1 cellular context compared by ENCODE assay signal in genomic region chr13:99403458-99403971, GRCh38.
TF ChIP-seq lines count a peak whose summit lies in the region.

No MANE protein-coding gene starts in this region.

TF ChIP-seq in HepG2, 621 proteins besides CTCF, POLR2A, EP300 and RAD21 (continued from another document):
- TF ChIP-seq, protein P1, sequence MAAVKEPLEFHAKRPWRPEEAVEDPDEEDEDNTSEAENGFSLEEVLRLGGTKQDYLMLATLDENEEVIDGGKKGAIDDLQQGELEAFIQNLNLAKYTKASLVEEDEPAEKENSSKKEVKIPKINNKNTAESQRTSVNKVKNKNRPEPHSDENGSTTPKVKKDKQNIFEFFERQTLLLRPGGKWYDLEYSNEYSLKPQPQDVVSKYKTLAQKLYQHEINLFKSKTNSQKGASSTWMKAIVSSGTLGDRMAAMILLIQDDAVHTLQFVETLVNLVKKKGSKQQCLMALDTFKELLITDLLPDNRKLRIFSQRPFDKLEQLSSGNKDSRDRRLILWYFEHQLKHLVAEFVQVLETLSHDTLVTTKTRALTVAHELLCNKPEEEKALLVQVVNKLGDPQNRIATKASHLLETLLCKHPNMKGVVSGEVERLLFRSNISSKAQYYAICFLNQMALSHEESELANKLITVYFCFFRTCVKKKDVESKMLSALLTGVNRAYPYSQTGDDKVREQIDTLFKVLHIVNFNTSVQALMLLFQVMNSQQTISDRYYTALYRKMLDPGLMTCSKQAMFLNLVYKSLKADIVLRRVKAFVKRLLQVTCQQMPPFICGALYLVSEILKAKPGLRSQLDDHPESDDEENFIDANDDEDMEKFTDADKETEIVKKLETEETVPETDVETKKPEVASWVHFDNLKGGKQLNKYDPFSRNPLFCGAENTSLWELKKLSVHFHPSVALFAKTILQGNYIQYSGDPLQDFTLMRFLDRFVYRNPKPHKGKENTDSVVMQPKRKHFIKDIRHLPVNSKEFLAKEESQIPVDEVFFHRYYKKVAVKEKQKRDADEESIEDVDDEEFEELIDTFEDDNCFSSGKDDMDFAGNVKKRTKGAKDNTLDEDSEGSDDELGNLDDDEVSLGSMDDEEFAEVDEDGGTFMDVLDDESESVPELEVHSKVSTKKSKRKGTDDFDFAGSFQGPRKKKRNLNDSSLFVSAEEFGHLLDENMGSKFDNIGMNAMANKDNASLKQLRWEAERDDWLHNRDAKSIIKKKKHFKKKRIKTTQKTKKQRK (IDR thresholded peaks at IDR 0.05; ENCODE audit: low read length), result no peak
- no peak for TF ChIP-seq ZNF276 (CRISPR knock-in tag; IDR thresholded peaks at IDR 0.05; ENCODE audit: low read depth)
- no peak for TF ChIP-seq HOXD1 (CRISPR knock-in tag; IDR thresholded peaks at IDR 0.05)
- no peak for TF ChIP-seq CREB1 (IDR thresholded peaks at IDR 0.05)
- no peak for TF ChIP-seq CREB1 (CRISPR knock-in tag; IDR thresholded peaks at IDR 0.05)
- no peak for TF ChIP-seq PHF21A (CRISPR knock-in tag; IDR thresholded peaks at IDR 0.05)
- no peak for TF ChIP-seq HNF4A (CRISPR knock-in tag; IDR thresholded peaks at IDR 0.05)
- no peak for TF ChIP-seq THAP11 (CRISPR knock-in tag; IDR thresholded peaks at IDR 0.05)
- no peak for TF ChIP-seq TIGD3 (CRISPR knock-in tag; IDR thresholded peaks at IDR 0.05; ENCODE audit: borderline replicate concordance)
- TF ChIP-seq CAMTA2 (CRISPR knock-in tag; IDR thresholded peaks at IDR 0.05; ENCODE audit: borderline replicate concordance), result no peak
